24 cellular contexts compared by ENCODE assay signal in the genomic region with DNA sequence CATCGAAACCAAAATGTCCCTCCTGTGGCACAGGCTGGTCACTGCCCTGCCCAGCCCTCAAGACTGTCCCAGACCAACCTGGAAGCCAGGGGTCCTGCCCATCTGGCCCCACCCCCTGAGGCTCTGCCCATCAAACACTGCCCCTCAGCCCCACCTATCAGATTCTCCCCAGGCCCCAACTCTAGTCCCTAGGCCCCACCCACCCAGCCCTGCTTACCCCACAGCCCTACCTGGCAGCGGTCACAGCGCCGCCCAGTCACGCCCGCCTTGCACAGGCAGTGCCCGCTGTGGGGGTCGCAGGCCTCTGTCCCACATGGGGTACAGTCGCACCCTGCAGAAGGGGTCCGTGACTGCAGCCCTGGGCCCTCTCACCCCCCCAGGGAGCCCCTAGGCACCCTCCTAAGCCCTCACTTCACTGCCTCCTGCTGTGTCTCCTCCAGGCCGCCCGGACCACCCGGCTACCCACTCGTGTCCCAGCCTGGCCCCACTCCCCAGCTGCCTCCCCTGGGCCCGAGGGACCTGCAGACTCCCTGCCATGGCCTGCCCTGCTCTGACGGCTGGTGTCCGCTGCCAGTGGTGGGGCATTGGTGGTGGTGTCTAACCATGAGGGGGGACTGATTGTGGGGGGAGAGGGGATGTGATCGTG. TPM values are rescaled to one million over a fixed set of nuclear protein-coding genes. Genes with fewer than 3 reads are reported as not detected.
DNase-seq lines count a peak whose midpoint lies in the region; ATAC-seq, FAIRE-seq and TF ChIP-seq lines count a peak whose summit lies in the region.
"Had no signal": no experiment of that assay in that cellular context is flagged by ENCODE, and none has a peak within 500 bp of the region (broad histone marks: within the 10 kb centered on the region; RNA-seq: fewer than 3 reads in every experiment).

No MANE protein-coding gene starts in this region.

- peaks cover under 1% of the 10 kb centered on the region; the same call in 1 of the 2 replicates for H3K79me2 ChIP-seq in HCT116 (ENCODE audit: insufficient read depth, low read length)

- no peaks in the 10 kb centered on the region for H3K9me2 ChIP-seq in HCT116 (ENCODE audit: insufficient read depth)
- H3K9me2 ChIP-seq: SK-N-SH had no signal

- H3K27ac ChIP-seq in A549 (no peak overlapping the region), HCT116 (ENCODE audit: low read depth, low read length) (peak overlapping the region; percentile 41; the same call in 1 of the 2 replicates), RWPE1 (peak overlapping the region; percentile 80)
- H3K27ac ChIP-seq: C4-2B had no signal

- WGBS in A549 (ENCODE audit: missing lambda C conversion rate): 80% methylated on average over 2 of the region's 18 CpGs

- H3K9ac ChIP-seq in HCT116 (ENCODE audit: low read length): no peak overlapping the region
- H3K9ac ChIP-seq: SK-N-SH had no signal

- H3K4me3 ChIP-seq in A549 (no peak overlapping the region), HCT116 (replicated peaks in 1 of 2; ENCODE audit: low read depth in 1 of 2, low read length in 2 of 2) (no peak overlapping the region)
- H3K4me3 ChIP-seq: GM12878 had no signal

- RAD21 ChIA-PET in HCT116 (lab: Charles Lee; ENCODE audit: low non-redundant PET in 1 of 2, low total read pairs in 2 of 2, uncharacterized antibody in 2 of 2, unreplicated experiment in 2 of 2): no interaction called here

- no peaks in the 10 kb centered on the region for H4K20me1 ChIP-seq in HCT116 (ENCODE audit: insufficient read depth)

- TF ChIP-seq CTCF in A549 (IDR thresholded peaks at IDR 0.05) (no peak), HCT116 (IDR thresholded peaks at IDR 0.05 in 2 of 3, conservative IDR thresholded peaks at IDR 0.05 in 1 of 3; ENCODE audit: borderline replicate concordance in 1 of 3, insufficient read depth in 1 of 3, low read depth in 2 of 3, low read length in 2 of 3) (no peak), RWPE1 (conservative IDR thresholded peaks at IDR 0.05; ENCODE audit: low read depth) (no peak)

- TF ChIP-seq RAD21 in A549 (conservative IDR thresholded peaks at IDR 0.05 in 1 of 2, IDR thresholded peaks at IDR 0.05 in 1 of 2) (no peak), HCT116 (IDR thresholded peaks at IDR 0.05; ENCODE audit: low read depth) (no peak)

- POLR2A ChIA-PET in A549 (lab: Yijun Ruan, JAX): no interaction called here
- POLR2A ChIA-PET in HCT116 (lab: Charles Lee): no interaction called here
- POLR2A ChIA-PET in RWPE1 (lab: Yijun Ruan, JAX; ENCODE audit: low non-redundant PET): no interaction called here

- H3K9me3 ChIP-seq in A549 (peaks cover 4% of the 10 kb centered on the region), HCT116 (ENCODE audit: control insufficient read depth in 1 of 2, insufficient read depth in 1 of 2, low read depth in 1 of 2, low read length in 2 of 2) (no peaks in the 10 kb centered on the region)
- H3K9me3 ChIP-seq: SK-N-SH had no signal

- H3K36me3 ChIP-seq in HCT116 (ENCODE audit: control insufficient read depth in 1 of 2, insufficient read depth in 2 of 2, low read length in 2 of 2): peaks cover 4 to 37% of the 10 kb centered on the region in 2 experiments

- no peak overlapping the region for H3K4me2 ChIP-seq in A549
- H3K4me2 ChIP-seq in HCT116 (ENCODE audit: low read length): no peak overlapping the region
- H3K4me2 ChIP-seq: SK-N-SH had no signal

- CTCF ChIA-PET in A549 (lab: Yijun Ruan, JAX): interaction anchor here (0.6 to 1.3 kb wide), 2 partner anchors 38 to 47 kb away, joined by 3 to 4 read pairs; no protein-coding TSS in a partner anchor
- CTCF ChIA-PET in HCT116 (lab: Charles Lee): no interaction called here
- CTCF ChIA-PET in RWPE1 (lab: Yijun Ruan, JAX): interaction anchor here (0.5 kb wide), 1 partner anchor 79 kb away, joined by 3 read pairs; no protein-coding TSS in a partner anchor

- intact Hi-C loops in HCT116 (cut with micrococcal nuclease): no loop called here

- no TSS peak for BruUV-seq in HCT116 (replicated peaks; lab: Mats Ljungman, UMichigan)

- TF ChIP-seq POLR2A in A549 (IDR thresholded peaks at IDR 0.05; ENCODE audit: low read length) (no peak), HCT116 (IDR thresholded peaks at IDR 0.05; ENCODE audit: borderline replicate concordance, extremely low read depth, insufficient read depth, insufficient read length) (no peak)

- peaks cover 11% of the 10 kb centered on the region; the same call in 2 of the 3 replicates for H3K4me1 ChIP-seq in A549
- H3K4me1 ChIP-seq in HCT116 (ENCODE audit: control insufficient read depth in 1 of 2, insufficient read depth in 2 of 2, low read length in 2 of 2): peaks cover 0 to 5% of the 10 kb centered on the region in 2 experiments; a peak in 1 of 4 replicates
- H3K4me1 ChIP-seq: Caco-2 had no signal

- TF ChIP-seq EP300 in A549 (IDR thresholded peaks at IDR 0.05): no peak

- DNase-seq in A549 (ENCODE audit: low read depth in 1 of 2, low spot score in 1 of 2) (no peak), HCT116 (ENCODE audit: low read depth, low spot score) (no peak), RWPE1 (ENCODE audit: low spot score) (no peak), iPS-NIHi11 (ENCODE audit: low spot score) (peak; percentile 45), Kasumi-1 (lab: John Stamatoyannopoulos, UW) (no peak), DMS 273 treated with DMSO at 0.1 percent for 48 hours (lab: John Stamatoyannopoulos, UW) (no peak)
- DNase-seq: Caco-2; DMS79; EL; GDM1; HCEC 1CT; KBM-7; MM.1S; NCI-H2029; NCI-H446; NCI-H524 treated with DMSO at 0.1 percent for 48 hours; NCI-H774; NK-92 treated with Interleukin-12 subunit alpha and Interleukin-12 subunit beta, amount 100 ng/mL, for 24 hours; SK-N-SH; SW 1271 had no signal

- no peaks in the 10 kb centered on the region for H3K27me3 ChIP-seq in HCT116 (ENCODE audit: insufficient read depth, low read length)

- ATAC-seq in A549 (peak; percentile 5 to 36; a peak in 3 of 6 replicates), HCT116 (no peak), HG02840 (IDR thresholded peaks at IDR 0.05; ENCODE audit: low FRiP score, unreplicated experiment) (no peak)
- ATAC-seq: GM12878 had no signal

- H2AFZ ChIP-seq in HCT116 (ENCODE audit: low read depth, low read length, poor library complexity, severe bottlenecking): no peak overlapping the region

- no peak for FAIRE-seq in A549 (lab: Jason Lieb, UNC)
- FAIRE-seq: GM12878, H1 had no signal

TF ChIP-seq in A549, 52 proteins besides CTCF, POLR2A, EP300 and RAD21 (continues in another document):
- TF ChIP-seq TP53 (CRISPR knock-in tag; IDR thresholded peaks at IDR 0.05): no peak
- TF ChIP-seq MAZ (IDR thresholded peaks at IDR 0.05; ENCODE audit: borderline replicate concordance, low read depth, low read length): no peak

TF ChIP-seq in HCT116, 20 proteins besides CTCF, POLR2A, EP300 and RAD21 (continues in another document):
- TF ChIP-seq, protein P1, sequence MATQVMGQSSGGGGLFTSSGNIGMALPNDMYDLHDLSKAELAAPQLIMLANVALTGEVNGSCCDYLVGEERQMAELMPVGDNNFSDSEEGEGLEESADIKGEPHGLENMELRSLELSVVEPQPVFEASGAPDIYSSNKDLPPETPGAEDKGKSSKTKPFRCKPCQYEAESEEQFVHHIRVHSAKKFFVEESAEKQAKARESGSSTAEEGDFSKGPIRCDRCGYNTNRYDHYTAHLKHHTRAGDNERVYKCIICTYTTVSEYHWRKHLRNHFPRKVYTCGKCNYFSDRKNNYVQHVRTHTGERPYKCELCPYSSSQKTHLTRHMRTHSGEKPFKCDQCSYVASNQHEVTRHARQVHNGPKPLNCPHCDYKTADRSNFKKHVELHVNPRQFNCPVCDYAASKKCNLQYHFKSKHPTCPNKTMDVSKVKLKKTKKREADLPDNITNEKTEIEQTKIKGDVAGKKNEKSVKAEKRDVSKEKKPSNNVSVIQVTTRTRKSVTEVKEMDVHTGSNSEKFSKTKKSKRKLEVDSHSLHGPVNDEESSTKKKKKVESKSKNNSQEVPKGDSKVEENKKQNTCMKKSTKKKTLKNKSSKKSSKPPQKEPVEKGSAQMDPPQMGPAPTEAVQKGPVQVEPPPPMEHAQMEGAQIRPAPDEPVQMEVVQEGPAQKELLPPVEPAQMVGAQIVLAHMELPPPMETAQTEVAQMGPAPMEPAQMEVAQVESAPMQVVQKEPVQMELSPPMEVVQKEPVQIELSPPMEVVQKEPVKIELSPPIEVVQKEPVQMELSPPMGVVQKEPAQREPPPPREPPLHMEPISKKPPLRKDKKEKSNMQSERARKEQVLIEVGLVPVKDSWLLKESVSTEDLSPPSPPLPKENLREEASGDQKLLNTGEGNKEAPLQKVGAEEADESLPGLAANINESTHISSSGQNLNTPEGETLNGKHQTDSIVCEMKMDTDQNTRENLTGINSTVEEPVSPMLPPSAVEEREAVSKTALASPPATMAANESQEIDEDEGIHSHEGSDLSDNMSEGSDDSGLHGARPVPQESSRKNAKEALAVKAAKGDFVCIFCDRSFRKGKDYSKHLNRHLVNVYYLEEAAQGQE (IDR thresholded peaks at IDR 0.05; ENCODE audit: low read depth): no peak

RNA-seq across cellular contexts. Expression of a gene that starts 19.8 kb away (rescaled TPM):
- polyA plus RNA-seq in A549 (2011; rRNA removed): 68.9 and 87.9 TPM in 2 replicates
- polyA plus RNA-seq in A549 (2012; cell fraction: cytosol; rRNA removed): 217 and 255 TPM in 2 replicates
- 249 and 328 TPM in 2 replicates for polyA plus RNA-seq in A549 (2012; cell fraction: nucleus; rRNA removed)
- polyA plus RNA-seq in A549 (2017; fragmentation: RNase III; extraction: RNeasy Plus Mini Kit Qiagen cat#74134 plus additional on column Dnase treatment): 121 to 131 TPM (median 130 TPM) in 3 replicates
- polyA minus RNA-seq in A549 (2011; rRNA and poly(A)+ RNA removed): 56.0 and 59.2 TPM in 2 replicates
- 158 TPM for total RNA-seq in HCT116 (2021; ENCODE audit: unreplicated experiment)
- 196 and 200 TPM in 2 replicates for polyA plus RNA-seq in HCT116 (2012)

RNA-seq across cellular contexts. Expression of a gene that starts 44.6 kb away (rescaled TPM):
- polyA plus RNA-seq in A549 (2011; rRNA removed) (20.4 and 31.6 TPM in 2 replicates), A549 (2017; fragmentation: RNase III; extraction: RNeasy Plus Mini Kit Qiagen cat#74134 plus additional on column Dnase treatment) (196 to 212 TPM (median 202 TPM) in 3 replicates)
- polyA plus RNA-seq in A549 (2012; cell fraction: cytosol; rRNA removed): 91.5 and 122 TPM in 2 replicates
- 829 and 950 TPM in 2 replicates for polyA plus RNA-seq in A549 (2012; cell fraction: nucleus; rRNA removed)
- 26.9 and 28.7 TPM in 2 replicates for polyA minus RNA-seq in A549 (2011; rRNA and poly(A)+ RNA removed)
- total RNA-seq in HCT116 (2021; ENCODE audit: unreplicated experiment): 321 TPM
- 190 and 217 TPM in 2 replicates for polyA plus RNA-seq in HCT116 (2012)

Comparison
In these comparisons a context has a peak if more than half of its experiments do, and no peak if none do; other contexts are left out.
1. ATAC-seq: peak in A549 (2 of 2); none in HCT116 (single experiment) and HG02840 (single experiment).
2. H3K27ac ChIP-seq: peak in HCT116 (single experiment) and RWPE1 (single experiment); none in A549 (0 of 2).